In the genomic region with DNA sequence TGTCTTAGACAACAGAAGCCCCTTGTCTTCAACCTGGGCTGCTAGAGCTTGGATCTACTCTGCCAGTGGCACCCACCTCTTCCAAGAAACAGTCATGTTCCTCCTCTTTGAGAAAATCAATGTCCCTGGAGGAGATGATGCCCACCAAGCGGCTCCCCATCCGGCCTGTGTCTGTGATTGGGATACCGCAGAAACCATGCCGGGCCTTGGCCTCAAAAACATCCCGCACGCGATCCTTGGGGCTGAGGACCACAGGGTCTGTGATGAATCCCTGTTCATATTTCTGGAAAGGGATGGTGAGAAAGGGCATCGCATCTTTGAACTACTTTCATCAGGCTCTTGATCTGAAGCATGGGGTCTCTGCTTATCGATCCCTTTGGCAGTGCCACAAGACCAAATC, we compare ENCODE assay signal across 12 cellular contexts. TPM values are rescaled to one million over a fixed set of nuclear protein-coding genes. Genes with fewer than 3 reads are reported as not detected.
DNase-seq lines count a peak whose midpoint lies in the region; ATAC-seq and TF ChIP-seq lines count a peak whose summit lies in the region.
"Had no signal": no experiment of that assay in that cellular context is flagged by ENCODE, and none has a peak within 500 bp of the region (broad histone marks: within the 10 kb centered on the region; RNA-seq: fewer than 3 reads in every experiment).

No MANE protein-coding gene starts in this region.

- H3K4me3 ChIP-seq in OCI-LY3 (ENCODE audit: low read length) = peak overlapping the region; percentile 88; the same call in 1 of the 2 replicates
- H3K4me3 ChIP-seq in endodermal cell (ENCODE audit: low read length) = peak overlapping the region; percentile 77
- no peak overlapping the region for H3K4me3 ChIP-seq in skeletal muscle satellite cell (ENCODE audit: low read length)

- H3K4me3 Mint-ChIP-seq in activated CD4-positive, alpha-beta T cell treated with anti-CD3 and anti-CD28 coated beads for 36 hours = peak overlapping the region; percentile 89
- H3K4me3 Mint-ChIP-seq in endodermal cell (peak overlapping the region; percentile 79), progenitor cell of endocrine pancreas (ENCODE audit: low read depth) (no peak overlapping the region)

- peak overlapping the region; percentile 97 for H3K27ac Mint-ChIP-seq in activated CD4-positive, alpha-beta T cell treated with anti-CD3 and anti-CD28 coated beads for 36 hours
- H3K27ac Mint-ChIP-seq in endodermal cell = no peak overlapping the region
- no peak overlapping the region for H3K27ac Mint-ChIP-seq in progenitor cell of endocrine pancreas

- no peaks in the 10 kb centered on the region for H3K27me3 ChIP-seq in OCI-LY3 (ENCODE audit: low read depth, low read length)
- H3K27me3 ChIP-seq in endodermal cell (ENCODE audit: control insufficient read depth, insufficient read depth, low read length, poor library complexity, severe bottlenecking) = no peaks in the 10 kb centered on the region
- no peaks in the 10 kb centered on the region for H3K27me3 ChIP-seq in skeletal muscle satellite cell (ENCODE audit: control insufficient read depth, insufficient read depth, low read length)

- H3K9ac ChIP-seq in OCI-LY3 (ENCODE audit: low read length) = peak overlapping the region; percentile 95; the same call in 1 of the 2 replicates
- H3K9ac ChIP-seq in endodermal cell (ENCODE audit: extremely low read depth, low read length, poor library complexity, severe bottlenecking) = no peak overlapping the region
- H3K9ac ChIP-seq in skeletal muscle satellite cell (ENCODE audit: low read depth, low read length) = no peak overlapping the region

- H3K4me2 ChIP-seq in OCI-LY3 (ENCODE audit: low read length) (peak overlapping the region; percentile 93), skeletal muscle satellite cell (ENCODE audit: low read length) (peak overlapping the region; percentile 95)

- H3K4me1 ChIP-seq in OCI-LY3 (ENCODE audit: low read length) (peaks cover 24% of the 10 kb centered on the region), endodermal cell (ENCODE audit: control insufficient read depth, insufficient read depth, low read length) (peaks cover 6% of the 10 kb centered on the region), skeletal muscle satellite cell (ENCODE audit: control insufficient read depth, insufficient read depth, low read length) (peaks cover 40% of the 10 kb centered on the region)

- H2AFZ ChIP-seq in OCI-LY3 (ENCODE audit: low read depth, low read length) = no peak overlapping the region

- H4K20me1 ChIP-seq in OCI-LY3 (ENCODE audit: insufficient read depth, low read length) = no peaks in the 10 kb centered on the region

- no peak for DNase-seq in activated CD4-positive, alpha-beta T cell treated with anti-CD3 and anti-CD28 coated beads for 36 hours
- no peak for DNase-seq in activated CD4-positive, alpha-beta T cell treated with anti-CD3 and anti-CD28 coated beads for 48 hours
- DNase-seq in endodermal cell (no peak), progenitor cell of endocrine pancreas (ENCODE audit: low spot score, unreplicated experiment) (no peak)
- DNase-seq: ACHN, islet precursor cell, NCI-H1694 treated with DMSO at 0.1 percent for 48 hours, SHP77 treated with DMSO at 0.1 percent for 48 hours had no signal

- WGBS in endodermal cell (ENCODE audit: insufficient coverage in 1 of 2, insufficient read length in 1 of 2), 2 experiments = 97 to 100% methylated on average over 9 of the region's 9 CpGs

- peaks cover 66% of the 10 kb centered on the region for H3K79me2 ChIP-seq in OCI-LY3 (ENCODE audit: low read length)

- H3K4me1 Mint-ChIP-seq in activated CD4-positive, alpha-beta T cell treated with anti-CD3 and anti-CD28 coated beads for 36 hours = peaks cover 63% of the 10 kb centered on the region
- H3K4me1 Mint-ChIP-seq in endodermal cell = peaks cover 20% of the 10 kb centered on the region
- H3K4me1 Mint-ChIP-seq in progenitor cell of endocrine pancreas (ENCODE audit: low read depth) = peaks cover 16% of the 10 kb centered on the region

- peaks cover 77% of the 10 kb centered on the region for H3K36me3 ChIP-seq in OCI-LY3 (replicated peaks; ENCODE audit: low read depth, low read length)
- peaks cover 83% of the 10 kb centered on the region for H3K36me3 ChIP-seq in endodermal cell (ENCODE audit: control insufficient read depth, insufficient read depth, low read length)
- H3K36me3 ChIP-seq in skeletal muscle satellite cell (ENCODE audit: insufficient read depth, low read length) = peaks cover 78% of the 10 kb centered on the region

- no peaks in the 10 kb centered on the region for H3K9me3 Mint-ChIP-seq in activated CD4-positive, alpha-beta T cell treated with anti-CD3 and anti-CD28 coated beads for 36 hours (ENCODE audit: low read depth)
- H3K9me3 Mint-ChIP-seq in endodermal cell = no peaks in the 10 kb centered on the region
- H3K9me3 Mint-ChIP-seq in progenitor cell of endocrine pancreas (ENCODE audit: low read depth) = no peaks in the 10 kb centered on the region

- POLR2A ChIA-PET in activated CD4-positive, alpha-beta T cell treated with anti-CD3 and anti-CD28 coated beads for 36 hours (lab: Charles Lee) = interaction anchor here (0.6 kb wide), 1 partner anchor 1351 kb away, joined by 3 read pairs; no protein-coding TSS in a partner anchor

- intact Hi-C loops in activated CD4-positive, alpha-beta T cell treated with anti-CD3 and anti-CD28 coated beads for 36 hours (cut with DNase I, micrococcal nuclease) = loop anchor here (2.0 to 10.0 kb wide), 7 partner anchors 65 to 1553 kb away; partner anchors contain the start of genes AMT (in 1 of the 2), ARIH2 (in 1 of the 2), DAG1 (in 1 of the 2) and NICN1 (in 1 of the 2)

- H3K9me3 ChIP-seq in OCI-LY3 (ENCODE audit: insufficient read depth, low read length) (no peaks in the 10 kb centered on the region), endodermal cell (ENCODE audit: control insufficient read depth, low read length) (no peaks in the 10 kb centered on the region), skeletal muscle satellite cell (replicated peaks; ENCODE audit: low read length) (no peaks in the 10 kb centered on the region)

- peaks cover 76% of the 10 kb centered on the region for H3K36me3 Mint-ChIP-seq in activated CD4-positive, alpha-beta T cell treated with anti-CD3 and anti-CD28 coated beads for 36 hours (ENCODE audit: low read depth)
- H3K36me3 Mint-ChIP-seq in endodermal cell (ENCODE audit: low read depth) = peaks cover 71% of the 10 kb centered on the region
- peaks cover 21% of the 10 kb centered on the region for H3K36me3 Mint-ChIP-seq in progenitor cell of endocrine pancreas (ENCODE audit: insufficient read depth)

- TF ChIP-seq CTCF in OCI-LY3 (IDR thresholded peaks at IDR 0.05; ENCODE audit: low read depth, low read length) (no peak), endodermal cell (conservative IDR thresholded peaks at IDR 0.05) (no peak), progenitor cell of endocrine pancreas (IDR thresholded peaks at IDR 0.05; ENCODE audit: unreplicated experiment) (no peak)

- no peak for ATAC-seq in activated CD4-positive, alpha-beta T cell treated with anti-CD3 and anti-CD28 coated beads for 36 hours
- no peak for ATAC-seq in HG03039 (IDR thresholded peaks at IDR 0.05; ENCODE audit: unreplicated experiment)
- ATAC-seq in HG03045 (IDR thresholded peaks at IDR 0.05; ENCODE audit: unreplicated experiment) = no peak

- no peaks in the 10 kb centered on the region for H3K27me3 Mint-ChIP-seq in activated CD4-positive, alpha-beta T cell treated with anti-CD3 and anti-CD28 coated beads for 36 hours
- H3K27me3 Mint-ChIP-seq in endodermal cell (ENCODE audit: insufficient read depth) (no peaks in the 10 kb centered on the region), progenitor cell of endocrine pancreas (no peaks in the 10 kb centered on the region)

- CTCF ChIA-PET in activated CD4-positive, alpha-beta T cell treated with anti-CD3 and anti-CD28 coated beads for 36 hours (lab: Charles Lee) = interaction anchor here (2.2 kb wide), 1 partner anchor 66 kb away, joined by 10 read pairs; the partner anchor contains the start of gene QRICH1

- no peak overlapping the region for H3K27ac ChIP-seq in OCI-LY3 (ENCODE audit: low read length)
- no peak overlapping the region for H3K27ac ChIP-seq in endodermal cell (ENCODE audit: low read depth, low read length)

RNA-seq across cellular contexts. Expression of gene IMPDH2, which starts 1.6 kb away (rescaled TPM):
- 100 to 1,000 TPM; 504 to 515 TPM for total RNA-seq in activated CD4-positive, alpha-beta T cell treated with anti-CD3 and anti-CD28 coated beads for 36 hours
- total RNA-seq in endodermal cell = 100 to 1,000 TPM; 180 to 195 TPM
- 242 TPM for polyA plus RNA-seq in endodermal cell (2013, experiment 1 of 2)
- 211 TPM for polyA plus RNA-seq in endodermal cell (2013, experiment 2 of 2)
- total RNA-seq in skeletal muscle satellite cell (2012; rRNA removed) = 341 and 359 TPM in 2 replicates
- 197 and 206 TPM in 2 replicates for total RNA-seq in progenitor cell of endocrine pancreas

RNA-seq across cellular contexts. Expression of gene NDUFAF3, which starts 5.7 kb away (rescaled TPM):
- total RNA-seq in activated CD4-positive, alpha-beta T cell treated with anti-CD3 and anti-CD28 coated beads for 36 hours = 100 to 1,000 TPM in 1 of 2 experiments, 10 to 100 TPM in 1; 90.8 to 108 TPM
- total RNA-seq in endodermal cell (10 to 100 TPM; 32.9 to 39.1 TPM), progenitor cell of endocrine pancreas (46.1 and 49.5 TPM in 2 replicates)
- 54.3 TPM for polyA plus RNA-seq in endodermal cell (2013, experiment 1 of 2)
- 50.4 TPM for polyA plus RNA-seq in endodermal cell (2013, experiment 2 of 2)
- total RNA-seq in skeletal muscle satellite cell (2012; rRNA removed) = 35.0 and 48.3 TPM in 2 replicates

RNA-seq across cellular contexts. Expression of gene DALRD3, which starts 9.3 kb away (rescaled TPM):
- total RNA-seq in activated CD4-positive, alpha-beta T cell treated with anti-CD3 and anti-CD28 coated beads for 36 hours = 10 to 100 TPM; 25.8 to 26.0 TPM
- total RNA-seq in endodermal cell = 10 to 100 TPM; 40.8 to 41.9 TPM
- 47.1 TPM for polyA plus RNA-seq in endodermal cell (2013, experiment 1 of 2)
- 38.8 TPM for polyA plus RNA-seq in endodermal cell (2013, experiment 2 of 2)
- total RNA-seq in skeletal muscle satellite cell (2012; rRNA removed) = 42.8 and 47.2 TPM in 2 replicates
- total RNA-seq in progenitor cell of endocrine pancreas = 44.1 and 45.5 TPM in 2 replicates

RNA-seq across cellular contexts. Expression of gene WDR6, which starts 20.4 kb away (rescaled TPM):
- total RNA-seq in activated CD4-positive, alpha-beta T cell treated with anti-CD3 and anti-CD28 coated beads for 36 hours = 100 to 1,000 TPM; 109 to 127 TPM
- total RNA-seq in endodermal cell (100 to 1,000 TPM; 106 to 166 TPM), progenitor cell of endocrine pancreas (369 and 414 TPM in 2 replicates)
- 171 TPM for polyA plus RNA-seq in endodermal cell (2013, experiment 1 of 2)
- polyA plus RNA-seq in endodermal cell (2013, experiment 2 of 2) = 134 TPM
- 25.8 and 54.0 TPM in 2 replicates for total RNA-seq in skeletal muscle satellite cell (2012; rRNA removed)

RNA-seq across cellular contexts. Expression of gene P4HTM, which starts 37.6 kb away (rescaled TPM):
- 10 to 100 TPM; 25.7 to 30.4 TPM for total RNA-seq in activated CD4-positive, alpha-beta T cell treated with anti-CD3 and anti-CD28 coated beads for 36 hours
- total RNA-seq in endodermal cell = 10 to 100 TPM; 12.4 to 17.6 TPM
- 26.5 TPM for polyA plus RNA-seq in endodermal cell (2013, experiment 1 of 2)
- polyA plus RNA-seq in endodermal cell (2013, experiment 2 of 2) = 19.4 TPM
- total RNA-seq in skeletal muscle satellite cell (2012; rRNA removed) = 11.4 and 15.2 TPM in 2 replicates
- total RNA-seq in progenitor cell of endocrine pancreas = 45.3 and 48.4 TPM in 2 replicates
